ENCODE assay signal across 18 cellular contexts in genomic region chr12:52187640-52188039, GRCh38. TPM values are rescaled to one million over a fixed set of nuclear protein-coding genes. Genes with fewer than 3 reads are reported as not detected.
"Had no signal": no experiment of that assay in that cellular context is flagged by ENCODE, and none has a peak within 500 bp of the region (broad histone marks: within the 10 kb centered on the region; RNA-seq: fewer than 3 reads in every experiment).

No MANE protein-coding gene starts in this region.

- ATAC-seq: activated T-cell treated with anti-CD3 and anti-CD28 coated beads, Interleukin-2, amount 50 U/mL, for 4 hours; natural killer cell treated with Interleukin-12 subunit alpha and Interleukin-12 subunit beta and Interleukin-15 and Interleukin-18, amount 100 ng/mL, for 72 hours; psoas muscle; right lobe of liver; stimulated activated naive B cell treated with anti-CD40 and anti-IgM and Interleukin-4, amounts not matched to agents 10 μg/mL and 1 μg/mL and 100 μg/mL, for 72 hours had no signal

- H3K27ac ChIP-seq: brain microvascular endothelial cell, psoas muscle, right lobe of liver had no signal

- DNase-seq: activated CD4-positive, alpha-beta memory T cell treated with anti-CD3 and anti-CD28 coated beads for 36 hours; activated effector memory CD4-positive, alpha-beta T cell treated with anti-CD3 and anti-CD28 coated beads, Interleukin-2, amount 50 U/mL, for 16 hours; activated T-cell treated with anti-CD3 and anti-CD28 coated beads, Interleukin-2, amount 50 U/mL, for 4 hours; amygdala; brain microvascular endothelial cell; cerebellar nuclear complex; foreskin melanocyte; head of caudate nucleus; occipital lobe; psoas muscle; right lobe of liver; stimulated activated CD4-positive, alpha-beta T cell treated with anti-CD3 and anti-CD28 coated beads, Interleukin-1b, Interleukin-23, amount 100 ng/mL, for 48 hours; stimulated activated naive B cell treated with anti-CD40 and anti-IgM and Interleukin-4, amounts not matched to agents 10 μg/mL and 1 μg/mL and 100 μg/mL, for 72 hours; T1000; upper lobe of left lung had no signal

- H3K9me3 Mint-ChIP-seq: activated CD4-positive, alpha-beta memory T cell treated with anti-CD3 and anti-CD28 coated beads for 36 hours; activated T-cell treated with anti-CD3 and anti-CD28 coated beads, Interleukin-2, amount 50 U/mL, for 4 hours; natural killer cell treated with Interleukin-12 subunit alpha and Interleukin-12 subunit beta and Interleukin-15 and Interleukin-18, amount 100 ng/mL, for 72 hours; stimulated activated naive B cell treated with anti-CD40 and anti-IgM and Interleukin-4, amounts not matched to agents 10 μg/mL and 1 μg/mL and 100 μg/mL, for 72 hours had no signal

- H3K27me3 ChIP-seq: brain microvascular endothelial cell, right lobe of liver, upper lobe of left lung had no signal

- H3K36me3 ChIP-seq: brain microvascular endothelial cell, right lobe of liver, upper lobe of left lung had no signal

- H3K27me3 Mint-ChIP-seq: activated CD4-positive, alpha-beta memory T cell treated with anti-CD3 and anti-CD28 coated beads for 36 hours; activated naive CD8-positive, alpha-beta T cell had no signal

- H3K9me3 ChIP-seq: psoas muscle, right lobe of liver, upper lobe of left lung had no signal

- H3K4me3 ChIP-seq: psoas muscle, right lobe of liver, upper lobe of left lung had no signal

- H3K4me1 ChIP-seq: right lobe of liver had no signal

- H3K36me3 Mint-ChIP-seq: activated CD4-positive, alpha-beta memory T cell treated with anti-CD3 and anti-CD28 coated beads for 36 hours; activated naive CD8-positive, alpha-beta T cell; natural killer cell treated with Interleukin-12 subunit alpha and Interleukin-12 subunit beta and Interleukin-15 and Interleukin-18, amount 100 ng/mL, for 72 hours; stimulated activated naive B cell treated with anti-CD40 and anti-IgM and Interleukin-4, amounts not matched to agents 10 μg/mL and 1 μg/mL and 100 μg/mL, for 72 hours had no signal

- H3K4me3 Mint-ChIP-seq: activated CD4-positive, alpha-beta memory T cell treated with anti-CD3 and anti-CD28 coated beads for 36 hours; activated naive CD8-positive, alpha-beta T cell; activated T-cell treated with anti-CD3 and anti-CD28 coated beads, Interleukin-2, amount 50 U/mL, for 4 hours; natural killer cell treated with Interleukin-12 subunit alpha and Interleukin-12 subunit beta and Interleukin-15 and Interleukin-18, amount 100 ng/mL, for 72 hours; stimulated activated naive B cell treated with anti-CD40 and anti-IgM and Interleukin-4, amounts not matched to agents 10 μg/mL and 1 μg/mL and 100 μg/mL, for 72 hours had no signal

- H3K27ac Mint-ChIP-seq: activated CD4-positive, alpha-beta memory T cell treated with anti-CD3 and anti-CD28 coated beads for 36 hours; activated naive CD8-positive, alpha-beta T cell; natural killer cell treated with Interleukin-12 subunit alpha and Interleukin-12 subunit beta and Interleukin-15 and Interleukin-18, amount 100 ng/mL, for 72 hours; stimulated activated naive B cell treated with anti-CD40 and anti-IgM and Interleukin-4, amounts not matched to agents 10 μg/mL and 1 μg/mL and 100 μg/mL, for 72 hours had no signal

- H3K4me1 Mint-ChIP-seq: stimulated activated naive B cell treated with anti-CD40 and anti-IgM and Interleukin-4, amounts not matched to agents 10 μg/mL and 1 μg/mL and 100 μg/mL, for 72 hours had no signal

RNA-seq across cellular contexts. Expression of gene KRT80, which starts 4.2 kb away (rescaled TPM):
- total RNA-seq: activated CD4-positive, alpha-beta memory T cell treated with anti-CD3 and anti-CD28 coated beads for 36 hours; natural killer cell treated with Interleukin-12 subunit alpha and Interleukin-12 subunit beta and Interleukin-15 and Interleukin-18, amount 100 ng/mL, for 72 hours; occipital lobe; subcutaneous adipose tissue had no signal

RNA-seq across cellular contexts. Expression of gene KRT7, which starts 45.4 kb away (rescaled TPM):
- total RNA-seq: occipital lobe had no signal
